In the genomic region with DNA sequence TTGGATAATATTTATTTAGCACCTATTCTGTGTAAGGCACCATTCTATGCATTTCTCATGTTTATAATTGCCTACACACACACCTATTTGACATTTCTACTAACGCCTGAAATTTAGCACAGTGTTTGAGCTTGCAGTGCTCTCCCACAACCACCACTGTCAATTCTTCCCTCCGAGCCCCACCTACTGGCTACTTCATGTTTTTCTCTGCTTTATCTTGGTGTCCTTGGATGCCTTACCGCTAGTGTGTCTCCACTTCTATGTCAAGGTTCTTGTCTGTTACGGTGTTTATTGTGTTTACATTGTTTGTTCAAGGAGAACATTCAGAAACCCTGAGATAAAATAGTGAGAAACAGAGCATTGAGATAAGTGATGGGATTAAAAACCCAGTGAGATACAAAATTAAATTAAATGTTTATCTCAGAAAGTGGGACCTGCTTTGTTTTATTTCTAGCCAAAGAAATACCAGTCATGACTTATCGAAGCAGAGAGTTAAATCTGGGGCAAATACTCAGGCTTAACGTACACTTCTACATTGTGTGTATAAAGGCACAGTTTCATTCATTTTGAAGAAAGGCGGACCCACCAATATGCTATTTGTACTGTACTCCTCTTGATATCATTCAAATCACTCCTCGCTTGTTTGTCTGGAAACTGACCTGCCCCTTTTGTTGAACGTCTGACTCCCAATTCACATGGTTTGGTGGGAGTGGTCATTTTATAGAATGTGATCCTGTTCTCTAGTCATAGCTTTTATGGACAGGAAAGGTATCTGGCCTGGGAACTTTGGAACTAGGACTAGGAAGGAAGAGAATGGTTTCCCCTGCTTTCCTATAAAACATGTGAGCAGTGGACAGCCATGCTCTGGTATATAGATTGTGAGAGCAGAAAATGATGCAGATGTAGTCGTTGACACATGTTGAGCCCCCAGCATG, we compare ENCODE assay signal across 8 cellular contexts. TPM values are rescaled to one million over a fixed set of nuclear protein-coding genes. Genes with fewer than 3 reads are reported as not detected.
A peak's percentile ranks its signal among the peaks of the same experiment; 100 is the strongest.
DNase-seq lines count a peak whose midpoint lies in the region; ATAC-seq, FAIRE-seq and TF ChIP-seq lines count a peak whose summit lies in the region.

No MANE protein-coding gene starts in this region.

- H4K20me1 ChIP-seq in keratinocyte (ENCODE audit: control insufficient read depth, extremely low read depth, insufficient read depth, low read length): no peaks in the 10 kb centered on the region

- H3K27ac Mint-ChIP-seq in activated T-cell treated with anti-CD3 and anti-CD28 coated beads, Interleukin-2, amount 50 U/mL, for 72 hours: no peak overlapping the region
- H3K27ac Mint-ChIP-seq in activated T-cell treated with anti-CD3 and anti-CD28 coated beads, Interleukin-2, amount 50 U/mL, for 24 hours: no peak overlapping the region

- dilution Hi-C loops in keratinocyte (cut with MboI; ENCODE audit: extremely low pct_ligation_motif_present, low sequenced_read_pairs): no loop called here

- no peaks in the 10 kb centered on the region for H3K36me3 Mint-ChIP-seq in activated T-cell treated with anti-CD3 and anti-CD28 coated beads, Interleukin-2, amount 50 U/mL, for 72 hours (ENCODE audit: insufficient read depth in 2 of 2)
- no peaks in the 10 kb centered on the region for H3K36me3 Mint-ChIP-seq in activated T-cell treated with anti-CD3 and anti-CD28 coated beads, Interleukin-2, amount 50 U/mL, for 24 hours (ENCODE audit: low read depth)

- no peak overlapping the region for H3K27ac ChIP-seq in keratinocyte (ENCODE audit: control insufficient read depth, insufficient read depth, low read length)

- H3K79me2 ChIP-seq in keratinocyte (ENCODE audit: control insufficient read depth, insufficient read depth, low read length): no peaks in the 10 kb centered on the region

- no peaks in the 10 kb centered on the region for H3K4me1 Mint-ChIP-seq in activated T-cell treated with anti-CD3 and anti-CD28 coated beads, Interleukin-2, amount 50 U/mL, for 72 hours (ENCODE audit: low read depth)
- H3K4me1 Mint-ChIP-seq in activated T-cell treated with anti-CD3 and anti-CD28 coated beads, Interleukin-2, amount 50 U/mL, for 24 hours (ENCODE audit: low read depth): no peaks in the 10 kb centered on the region

- H3K27me3 Mint-ChIP-seq in activated T-cell treated with anti-CD3 and anti-CD28 coated beads, Interleukin-2, amount 50 U/mL, for 72 hours (ENCODE audit: low read depth): peaks cover 35% of the 10 kb centered on the region
- peaks cover 52% of the 10 kb centered on the region for H3K27me3 Mint-ChIP-seq in activated T-cell treated with anti-CD3 and anti-CD28 coated beads, Interleukin-2, amount 50 U/mL, for 24 hours

- H3K9me1 ChIP-seq in keratinocyte (ENCODE audit: control insufficient read depth, extremely low read depth, insufficient read depth, low read length): no peaks in the 10 kb centered on the region

- H3K4me3 ChIP-seq in keratinocyte (ENCODE audit: control insufficient read depth in 2 of 3, extremely low read depth in 1 of 3, insufficient read depth in 2 of 3, low read depth in 1 of 3, low read length in 3 of 3): no peak overlapping the region

- no peak overlapping the region for H3K4me3 Mint-ChIP-seq in activated T-cell treated with anti-CD3 and anti-CD28 coated beads, Interleukin-2, amount 50 U/mL, for 72 hours
- no peak overlapping the region for H3K4me3 Mint-ChIP-seq in activated T-cell treated with anti-CD3 and anti-CD28 coated beads, Interleukin-2, amount 50 U/mL, for 24 hours

- H3K4me1 ChIP-seq in keratinocyte (ENCODE audit: control insufficient read depth, extremely low read depth, insufficient read depth, low read length): no peaks in the 10 kb centered on the region

- H3K9me3 ChIP-seq in keratinocyte (ENCODE audit: control insufficient read depth, low read depth, low read length): no peaks in the 10 kb centered on the region

- POLR2A ChIA-PET in HEK293T (lab: Yijun Ruan, JAX): interaction anchor here (1.3 kb wide), 1 partner anchor 39 kb away, joined by 4 read pairs; a partner anchor contains a TSS

- no peak for FAIRE-seq in keratinocyte (lab: Jason Lieb, UNC)

- H2AFZ ChIP-seq in keratinocyte (ENCODE audit: control insufficient read depth, low read length): no peak overlapping the region

- no peaks in the 10 kb centered on the region for H3K9me3 Mint-ChIP-seq in activated T-cell treated with anti-CD3 and anti-CD28 coated beads, Interleukin-2, amount 50 U/mL, for 72 hours
- no peaks in the 10 kb centered on the region for H3K9me3 Mint-ChIP-seq in activated T-cell treated with anti-CD3 and anti-CD28 coated beads, Interleukin-2, amount 50 U/mL, for 24 hours

- CTCF ChIA-PET in HEK293T (lab: Yijun Ruan, JAX): interaction anchor here (0.6 to 1.6 kb wide), 11 partner anchors 10 to 1911 kb away, joined by 3 to 8 read pairs (median 3); no protein-coding TSS in a partner anchor

- no peak overlapping the region for H3K9ac ChIP-seq in keratinocyte (ENCODE audit: control insufficient read depth, extremely low read depth, insufficient read depth, low read length)

- no peak overlapping the region for H3K4me2 ChIP-seq in keratinocyte (ENCODE audit: control insufficient read depth, extremely low read depth, insufficient read depth, low read depth, low read length)

- peak; percentile 54 to 61 (median 59) for TF ChIP-seq CTCF in keratinocyte (optimal IDR thresholded peaks at IDR 0.05 in 1 of 3, IDR thresholded peaks at IDR 0.05 in 1 of 3, conservative IDR thresholded peaks at IDR 0.05 in 1 of 3; ENCODE audit: extremely low read depth in 1 of 3, insufficient read depth in 2 of 3, low read length in 3 of 3)

- no peaks in the 10 kb centered on the region for H3K36me3 ChIP-seq in keratinocyte (ENCODE audit: control insufficient read depth in 2 of 2, extremely low read depth in 1 of 2, insufficient read depth in 2 of 2, low read length in 2 of 2)

- ATAC-seq in activated T-cell treated with anti-CD3 and anti-CD28 coated beads, Interleukin-2, amount 50 U/mL, for 72 hours (replicated peaks in 1 of 2): peak in 1 of 2 donors; percentile 43

- no peaks in the 10 kb centered on the region for H3K27me3 ChIP-seq in keratinocyte (ENCODE audit: control insufficient read depth, extremely low read depth, insufficient read depth, low read length)

- DNase-seq in activated T-cell treated with anti-CD3 and anti-CD28 coated beads, Interleukin-2, amount 50 U/mL, for 72 hours: peak; percentile 7 to 8
- no peak for DNase-seq in activated T-cell treated with anti-CD3 and anti-CD28 coated beads, Interleukin-2, amount 50 U/mL, for 1 hour
- DNase-seq in HEK293T (ENCODE audit: extremely low spot score) (peak; percentile 55), NCI-H1436 (lab: John Stamatoyannopoulos, UW) (peak; percentile 31), amniotic epithelial cell (ENCODE audit: low read depth) (peak; percentile 61), keratinocyte (ENCODE audit: low read depth, low spot score) (no peak), activated gamma-delta T cell treated with Interleukin-2 at 50 U/mL for 16 hours (no peak)
- DNase-seq in activated T-cell treated with anti-CD3 and anti-CD28 coated beads, Interleukin-2, amount 50 U/mL, for 24 hours: no peak

TF ChIP-seq in HEK293T, 16 proteins besides CTCF, POLR2A, EP300 and RAD21:
- TF ChIP-seq CTBP1 (IDR thresholded peaks at IDR 0.05; ENCODE audit: borderline replicate concordance): no peak
- TF ChIP-seq ZNF384 (IDR thresholded peaks at IDR 0.05): no peak
- TF ChIP-seq FOXM1 (IDR thresholded peaks at IDR 0.05; ENCODE audit: borderline replicate concordance): no peak
- TF ChIP-seq L3MBTL2 (conservative IDR thresholded peaks at IDR 0.05): no peak
- no peak for TF ChIP-seq SUZ12 (IDR thresholded peaks at IDR 0.05)
- no peak for TF ChIP-seq NFRKB (IDR thresholded peaks at IDR 0.05)
- no peak for TF ChIP-seq ELF4 (IDR thresholded peaks at IDR 0.05)
- no peak for TF ChIP-seq TARDBP (IDR thresholded peaks at IDR 0.05)
- TF ChIP-seq HDGF (IDR thresholded peaks at IDR 0.05; ENCODE audit: borderline replicate concordance): no peak
- TF ChIP-seq, protein P1, sequence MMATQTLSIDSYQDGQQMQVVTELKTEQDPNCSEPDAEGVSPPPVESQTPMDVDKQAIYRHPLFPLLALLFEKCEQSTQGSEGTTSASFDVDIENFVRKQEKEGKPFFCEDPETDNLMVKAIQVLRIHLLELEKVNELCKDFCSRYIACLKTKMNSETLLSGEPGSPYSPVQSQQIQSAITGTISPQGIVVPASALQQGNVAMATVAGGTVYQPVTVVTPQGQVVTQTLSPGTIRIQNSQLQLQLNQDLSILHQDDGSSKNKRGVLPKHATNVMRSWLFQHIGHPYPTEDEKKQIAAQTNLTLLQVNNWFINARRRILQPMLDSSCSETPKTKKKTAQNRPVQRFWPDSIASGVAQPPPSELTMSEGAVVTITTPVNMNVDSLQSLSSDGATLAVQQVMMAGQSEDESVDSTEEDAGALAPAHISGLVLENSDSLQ (IDR thresholded peaks at IDR 0.05): no peak

RNA-seq across cellular contexts. Expression of a gene that starts 39.2 kb away (rescaled TPM):
- 10 to 100 TPM; 18.0 to 20.2 TPM for total RNA-seq in activated T-cell treated with anti-CD3 and anti-CD28 coated beads, Interleukin-2, amount 50 U/mL, for 72 hours
- polyA plus RNA-seq in keratinocyte: 4.2 to 8.1 TPM (median 6.5 TPM) in 3 replicates
- 3.1 TPM for polyA plus RNA-seq in keratinocyte (2011; ENCODE audit: low read depth)
- 3.7 and 6.6 TPM in 2 replicates for polyA plus RNA-seq in keratinocyte (2011; cell fraction: cytosol; rRNA removed)
- polyA plus RNA-seq in keratinocyte (2011; cell fraction: nucleus; rRNA removed): 2.9 and 5.3 TPM in 2 replicates
- 5.6 and 7.5 TPM in 2 replicates for polyA plus RNA-seq in keratinocyte (2012; ENCODE audit: low replicate concordance)
- 5.6 to 13.6 TPM (median 6.0 TPM) in 3 replicates for polyA minus RNA-seq in keratinocyte
- polyA minus RNA-seq in keratinocyte (2011; cell fraction: cytosol; rRNA and poly(A)+ RNA removed): 8.6 TPM
- 3.8 and 8.6 TPM in 2 replicates for polyA minus RNA-seq in keratinocyte (2011; cell fraction: nucleus; rRNA and poly(A)+ RNA removed)

Comparison
In these comparisons a context has a peak if more than half of its experiments do, and no peak if none do; other contexts are left out.
1. DNase-seq: peak in activated T-cell treated with anti-CD3 and anti-CD28 coated beads, Interleukin-2, amount 50 U/mL, for 72 hours (2 of 2), HEK293T (single experiment), NCI-H1436 (single experiment) and amniotic epithelial cell (single experiment); none in activated T-cell treated with anti-CD3 and anti-CD28 coated beads, Interleukin-2, amount 50 U/mL, for 1 hour (single experiment), keratinocyte (single experiment), activated T-cell treated with anti-CD3 and anti-CD28 coated beads, Interleukin-2, amount 50 U/mL, for 24 hours (single experiment) and activated gamma-delta T cell treated with Interleukin-2 at 50 U/mL for 16 hours (single experiment).